14 cellular contexts compared by ENCODE assay signal in the genomic region with DNA sequence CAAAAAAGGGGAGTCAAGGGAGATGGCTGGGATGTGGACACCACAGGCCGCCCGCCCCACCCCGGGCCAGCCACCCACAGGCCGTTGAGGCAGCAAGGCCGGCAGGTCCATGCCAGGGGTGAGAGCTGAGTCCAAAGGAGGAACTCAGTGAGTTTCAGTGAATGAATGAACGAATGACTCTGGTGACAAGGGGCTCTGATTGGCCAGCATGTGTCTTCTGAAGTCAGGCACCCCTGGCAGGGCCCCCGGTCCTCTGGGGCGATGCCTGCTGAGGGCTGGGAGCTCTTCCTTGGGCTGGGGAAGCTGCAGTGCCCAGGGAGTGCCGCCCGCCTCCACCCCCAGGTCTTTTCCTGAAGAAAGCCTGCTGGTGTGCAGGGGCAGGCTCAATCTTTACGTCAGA.
DNase-seq lines count a peak whose midpoint lies in the region; ATAC-seq, FAIRE-seq and TF ChIP-seq lines count a peak whose summit lies in the region.
"Had no signal": no experiment of that assay in that cellular context is flagged by ENCODE, and none has a peak within 500 bp of the region (broad histone marks: within the 10 kb centered on the region; RNA-seq: fewer than 3 reads in every experiment).

No MANE protein-coding gene starts in this region.

- FAIRE-seq in kidney (lab: Jason Lieb, UNC), result no peak
- FAIRE-seq: A549 had no signal

- intact Hi-C loops in kidney (cut with DNase I) (no loop called here), Calu3 (cut with micrococcal nuclease; ENCODE audit: unreplicated experiment) (no loop called here)

- no peaks in the 10 kb centered on the region for H3K36me3 Mint-ChIP-seq in osteocyte (ENCODE audit: unreplicated experiment)
- no peaks in the 10 kb centered on the region for H3K36me3 Mint-ChIP-seq in Calu3 (ENCODE audit: insufficient read depth, unreplicated experiment)
- H3K36me3 Mint-ChIP-seq in effector memory CD8-positive, alpha-beta T cell (ENCODE audit: insufficient read depth), result no peaks in the 10 kb centered on the region
- H3K36me3 Mint-ChIP-seq: CD8-positive, alpha-beta memory T cell; IgD-negative memory B cell had no signal

- peak; percentile 51 for DNase-seq in H7
- DNase-seq in kidney, result peak; percentile 46
- no peak for DNase-seq in osteocyte (ENCODE audit: extremely low spot score, unreplicated experiment)
- no peak for DNase-seq in Calu3
- DNase-seq in GM19238 (ENCODE audit: insufficient read length, low spot score), result no peak
- no peak for DNase-seq in effector memory CD8-positive, alpha-beta T cell
- DNase-seq: Caco-2, DMS53, GF-D8, GM23248, H9 had no signal

- H3K27me3 Mint-ChIP-seq in osteocyte (ENCODE audit: unreplicated experiment) (no peaks in the 10 kb centered on the region), Calu3 (ENCODE audit: unreplicated experiment) (peaks cover 39% of the 10 kb centered on the region)
- peaks cover 10 to 66% of the 10 kb centered on the region in 2 donors for H3K27me3 Mint-ChIP-seq in effector memory CD8-positive, alpha-beta T cell
- H3K27me3 Mint-ChIP-seq: IgD-negative memory B cell had no signal

- H3K27me3 ChIP-seq in H7 (ENCODE audit: control insufficient read depth, insufficient read depth, low read length), result no peaks in the 10 kb centered on the region; the same call in 1 of the 2 replicates

- no peak for ATAC-seq in effector memory CD8-positive, alpha-beta T cell (replicated peaks)
- ATAC-seq: A549 had no signal

- H3K4me3 Mint-ChIP-seq in osteocyte (ENCODE audit: unreplicated experiment), result no peak overlapping the region
- no peak overlapping the region for H3K4me3 Mint-ChIP-seq in Calu3 (ENCODE audit: low read depth, unreplicated experiment)
- no peak overlapping the region for H3K4me3 Mint-ChIP-seq in effector memory CD8-positive, alpha-beta T cell
- H3K4me3 Mint-ChIP-seq: IgD-negative memory B cell had no signal

- H3K27ac ChIP-seq in kidney (ENCODE audit: low read depth in 2 of 2, low read length in 2 of 2), result no peak overlapping the region
- H3K27ac ChIP-seq: GM23248 had no signal

- H3K4me3 ChIP-seq in H7 (ENCODE audit: insufficient read depth, low read depth, low read length) (no peak overlapping the region), kidney (ENCODE audit: low read length in 2 of 2) (no peak overlapping the region)
- H3K4me3 ChIP-seq: A549, GM23248 had no signal

- H3K27ac Mint-ChIP-seq in osteocyte (ENCODE audit: unreplicated experiment) (peak overlapping the region; percentile 85), Calu3 (ENCODE audit: unreplicated experiment) (no peak overlapping the region)
- H3K27ac Mint-ChIP-seq in effector memory CD8-positive, alpha-beta T cell, result peak overlapping the region in 1 of 2 donors; percentile 35
- H3K27ac Mint-ChIP-seq: CD8-positive, alpha-beta memory T cell; H9; IgD-negative memory B cell had no signal

- TF ChIP-seq CTCF in kidney (IDR thresholded peaks at IDR 0.05; ENCODE audit: borderline replicate concordance, extremely low read depth, insufficient read depth) (no peak), osteocyte (IDR thresholded peaks at IDR 0.05) (no peak), Calu3 (IDR thresholded peaks at IDR 0.05; ENCODE audit: unreplicated experiment) (no peak)

- no TSS peak for BruUV-seq in Calu3 (replicated peaks; lab: Mats Ljungman, UMichigan)

- CTCF ChIA-PET in Calu3 (lab: Charles Lee), result interaction anchor here (1.2 kb wide), 1 partner anchor 15 kb away, joined by 3 read pairs; no protein-coding TSS in a partner anchor

- H3K9me3 ChIP-seq in kidney (ENCODE audit: control insufficient read depth in 1 of 2, low read length in 2 of 2), result no peaks in the 10 kb centered on the region
- H3K9me3 ChIP-seq: A549, Caco-2 had no signal

- H3K4me1 Mint-ChIP-seq in osteocyte (ENCODE audit: unreplicated experiment), result peaks cover 54% of the 10 kb centered on the region
- H3K4me1 Mint-ChIP-seq in Calu3 (ENCODE audit: low read depth, unreplicated experiment), result no peaks in the 10 kb centered on the region
- peaks cover 0 to 7% of the 10 kb centered on the region in 2 donors for H3K4me1 Mint-ChIP-seq in effector memory CD8-positive, alpha-beta T cell (ENCODE audit: low read depth in 2 of 2)
- H3K4me1 Mint-ChIP-seq: IgD-negative memory B cell had no signal

- H3K36me3 ChIP-seq in H7 (replicated peaks; ENCODE audit: control insufficient read depth, insufficient read depth, low read length), result no peaks in the 10 kb centered on the region
- no peaks in the 10 kb centered on the region for H3K36me3 ChIP-seq in kidney (ENCODE audit: control insufficient read depth in 1 of 2, insufficient read depth in 2 of 2, low read length in 2 of 2)

- H3K9me3 Mint-ChIP-seq in osteocyte (ENCODE audit: unreplicated experiment), result no peaks in the 10 kb centered on the region
- no peaks in the 10 kb centered on the region for H3K9me3 Mint-ChIP-seq in Calu3 (ENCODE audit: low read depth, unreplicated experiment)
- no peaks in the 10 kb centered on the region for H3K9me3 Mint-ChIP-seq in effector memory CD8-positive, alpha-beta T cell
- H3K9me3 Mint-ChIP-seq: CD8-positive, alpha-beta memory T cell; H9; IgD-negative memory B cell had no signal

- H3K9ac ChIP-seq in kidney (ENCODE audit: low read length in 2 of 2), result no peak overlapping the region
- H3K9ac ChIP-seq: GM23248 had no signal

- H3K4me1 ChIP-seq in kidney (ENCODE audit: control insufficient read depth in 1 of 2, insufficient read depth in 1 of 2, low read depth in 1 of 2, low read length in 2 of 2), result peaks cover 11 to 12% of the 10 kb centered on the region in 2 donors
- H3K4me1 ChIP-seq: Caco-2 had no signal

Comparison
In these comparisons a context has a peak if more than half of its experiments do, and no peak if none do; other contexts are left out.
1. DNase-seq: peak in H7 (single experiment) and kidney (single experiment); none in osteocyte (single experiment), Calu3 (single experiment), GM19238 (single experiment) and effector memory CD8-positive, alpha-beta T cell (0 of 3).